Comparison of ENCODE assay signal across 18 cellular contexts in genomic region chr7:47931788-47932425, GRCh38. TPM values are rescaled to one million over a fixed set of nuclear protein-coding genes. Genes with fewer than 3 reads are reported as not detected.
DNase-seq lines count a peak whose midpoint lies in the region; ATAC-seq, FAIRE-seq and TF ChIP-seq lines count a peak whose summit lies in the region.
"Had no signal": no experiment of that assay in that cellular context is flagged by ENCODE, and none has a peak within 500 bp of the region (broad histone marks: within the 10 kb centered on the region; RNA-seq: fewer than 3 reads in every experiment).

No MANE protein-coding gene starts in this region.

- in situ Hi-C loops in HepG2 (cut with HindIII; ENCODE audit: extremely low pct_ligation_motif_present, low pct_unique_long_range_greater_than_20kb): no loop called here

- TF ChIP-seq RAD21 in HepG2 (CRISPR knock-in tag; IDR thresholded peaks at IDR 0.05): no peak

- no peak overlapping the region for H3K4me2 ChIP-seq in HepG2 (ENCODE audit: low read depth, low read length)

- CTCF ChIA-PET in HepG2 (lab: Yijun Ruan, JAX; ENCODE audit: low intra/inter-chr PET ratio, low total read pairs): no interaction called here

- H3K9me3 ChIP-seq in HepG2 (ENCODE audit: low read length) (no peaks in the 10 kb centered on the region), right lobe of liver (no peaks in the 10 kb centered on the region)
- H3K9me3 ChIP-seq: adrenal gland had no signal

- no TSS peak for BruUV-seq in HepG2 (replicated peaks; lab: Mats Ljungman, UMichigan)

- no peak overlapping the region for H3K27ac ChIP-seq in HepG2 (ENCODE audit: extremely low read length, insufficient read depth, low read length)
- H3K27ac ChIP-seq in right lobe of liver: no peak overlapping the region
- H3K27ac ChIP-seq: adrenal gland had no signal

- POLR2A ChIA-PET in HepG2 (lab: Yijun Ruan, JAX): no interaction called here

- H3K27me3 ChIP-seq in HepG2 (ENCODE audit: control insufficient read depth in 1 of 2, insufficient read depth in 2 of 2, low read length in 2 of 2): no peaks in the 10 kb centered on the region; a peak in 1 of 5 replicates
- H3K27me3 ChIP-seq in right lobe of liver: no peaks in the 10 kb centered on the region
- H3K27me3 ChIP-seq: adrenal gland had no signal

- TF ChIP-seq EP300 in HepG2 (IDR thresholded peaks at IDR 0.05; ENCODE audit: low read depth in 2 of 2, low read length in 2 of 2) (no peak), HepG2 (CRISPR knock-in tag; IDR thresholded peaks at IDR 0.05; ENCODE audit: borderline replicate concordance) (no peak)

- no peak overlapping the region for H2AFZ ChIP-seq in HepG2 (ENCODE audit: low read length)

- H3K9ac ChIP-seq in HepG2 (ENCODE audit: insufficient read depth, low read depth, low read length): no peak overlapping the region

- FAIRE-seq in HepG2 (lab: Jason Lieb, UNC): no peak
- FAIRE-seq: frontal cortex had no signal

- H3K79me2 ChIP-seq in HepG2 (ENCODE audit: insufficient read depth, low read length): no peaks in the 10 kb centered on the region

- no peaks in the 10 kb centered on the region for H4K20me1 ChIP-seq in HepG2 (ENCODE audit: insufficient read depth, low read length)

- TF ChIP-seq CTCF in HepG2 (CRISPR knock-in tag; IDR thresholded peaks at IDR 0.05): no peak
- TF ChIP-seq CTCF in right lobe of liver (IDR thresholded peaks at IDR 0.05): no peak

- ATAC-seq in HepG2 (0 out of 3 replicates have a peak, but pooled peaks have one; percentile 22), right lobe of liver (no peak), HG03457 (IDR thresholded peaks at IDR 0.05; ENCODE audit: unreplicated experiment) (no peak), GM21576 (IDR thresholded peaks at IDR 0.05; ENCODE audit: unreplicated experiment) (no peak)
- ATAC-seq: activated T-helper 17 cell treated with anti-CD3 and anti-CD28 coated beads, Interleukin-2, amount 50 U/mL, for 72 hours had no signal

- no peak for TF ChIP-seq POLR2A in HepG2 (IDR thresholded peaks at IDR 0.05; ENCODE audit: insufficient read depth in 1 of 2, low read depth in 2 of 2, low read length in 2 of 2)
- no peak for TF ChIP-seq POLR2A in right lobe of liver (IDR thresholded peaks at IDR 0.05)

- no peak overlapping the region for H3K4me3 ChIP-seq in HepG2 (replicated peaks in 1 of 3; ENCODE audit: insufficient read depth in 1 of 3, low read depth in 2 of 3, low read length in 3 of 3)
- no peak overlapping the region for H3K4me3 ChIP-seq in right lobe of liver
- H3K4me3 ChIP-seq: adrenal gland had no signal

- 24% methylated on average over 10 of the region's 10 CpGs for WGBS in HepG2 (ENCODE audit: low lambda C conversion rate)
- 62% methylated on average over 8 of the region's 10 CpGs for WGBS in right lobe of liver (ENCODE audit: insufficient coverage, low coverage, low lambda C conversion rate, missing lambda C conversion rate)

- DNase-seq in HepG2 (ENCODE audit: low spot score) (no peak), right lobe of liver (no peak), astrocyte of the hippocampus (ENCODE audit: low read depth, low spot score) (peak; percentile 89), iris pigment epithelial cell (ENCODE audit: low read depth) (peak; percentile 68), occipital lobe (lab: John Stamatoyannopoulos, UW) (no peak), NCI-H2196 (lab: John Stamatoyannopoulos, UW; ENCODE audit: unreplicated experiment) (no peak)
- DNase-seq: activated CD4-positive, alpha-beta T cell treated with anti-CD3 and anti-CD28 coated beads for 1 hour; adrenal gland; naive B cell; NCI-H2029; NCI-H510A; SIG-M5; T-helper 9 cell had no signal

- H3K4me1 ChIP-seq in HepG2 (ENCODE audit: insufficient read depth, low read length) (no peaks in the 10 kb centered on the region), right lobe of liver (no peaks in the 10 kb centered on the region)
- H3K4me1 ChIP-seq: adrenal gland had no signal

- intact Hi-C loops in HepG2 (cut with micrococcal nuclease; ENCODE audit: unreplicated experiment) (no loop called here), right lobe of liver (cut with DNase I) (no loop called here)

- H3K36me3 ChIP-seq in HepG2 (replicated peaks in 1 of 2; ENCODE audit: control insufficient read depth in 1 of 2, insufficient read depth in 2 of 2, low read length in 2 of 2) (no peaks in the 10 kb centered on the region), right lobe of liver (no peaks in the 10 kb centered on the region)
- H3K36me3 ChIP-seq: adrenal gland had no signal

TF ChIP-seq in HepG2, 621 proteins besides CTCF, POLR2A, EP300 and RAD21 (continues in another document):
- TF ChIP-seq ARNTL (CRISPR knock-in tag; IDR thresholded peaks at IDR 0.05) (no peak), ZNF574 (CRISPR knock-in tag; IDR thresholded peaks at IDR 0.05) (no peak)

RNA-seq across cellular contexts. Expression of gene PKD1L1, which starts 16.4 kb away (rescaled TPM):
- total RNA-seq in HepG2 (2016; rRNA removed; fragmentation: Illumina TruSeq; extraction: Trizol) (not detected in 2 replicates), right lobe of liver (1 to 10 TPM in 1 of 6 experiments, under 1 TPM in 4, not detected in 1; 0.13 to 1.4 (median 0.51) TPM), occipital lobe (0.62 TPM)
- total RNA-seq in HepG2 (2016; cell fraction: cytosol; rRNA removed; fragmentation: Illumina TruSeq; extraction: Trizol; ENCODE audit: low read depth): not detected in 2 replicates
- total RNA-seq in HepG2 (2016; cell fraction: insoluble cytoplasmic fraction; rRNA removed; fragmentation: Illumina TruSeq; extraction: Trizol): 0.02 TPM in 1 of 2 replicates, not detected in the other
- 0.03 TPM in 1 of 2 replicates, not detected in the other for total RNA-seq in HepG2 (2016; cell fraction: membrane; rRNA removed; fragmentation: Illumina TruSeq; extraction: Trizol)
- total RNA-seq in HepG2 (2016; cell fraction: nucleus; rRNA removed; fragmentation: Illumina TruSeq; extraction: Trizol): 0.06 TPM in 1 of 2 replicates, not detected in the other
- polyA plus RNA-seq in HepG2 (2011; rRNA removed): 0.01 TPM in 2 replicates
- polyA plus RNA-seq in HepG2 (2011; cell fraction: cytosol; rRNA removed): 0.04 TPM in 1 of 2 replicates, not detected in the other
- polyA plus RNA-seq in HepG2 (2011; cell fraction: nucleus; rRNA removed): 0.09 and 0.11 TPM in 2 replicates
- polyA plus RNA-seq in HepG2 (2012): 0.03 TPM in 1 of 2 replicates, not detected in the other
- polyA plus RNA-seq in HepG2 (2016; cell fraction: cytosol; fragmentation: Illumina TruSeq; extraction: Trizol; ENCODE audit: low read depth): not detected in 2 replicates
- polyA plus RNA-seq in HepG2 (2016; cell fraction: insoluble cytoplasmic fraction; fragmentation: Illumina TruSeq; extraction: Trizol; ENCODE audit: low read depth): not detected in 2 replicates
- polyA plus RNA-seq in HepG2 (2016; cell fraction: membrane; fragmentation: Illumina TruSeq; extraction: Trizol; ENCODE audit: low read depth): not detected in 2 replicates
- polyA plus RNA-seq in HepG2 (2016; cell fraction: nucleus; fragmentation: Illumina TruSeq; extraction: Trizol; ENCODE audit: insufficient read depth, low read depth): not detected in 2 replicates
- polyA minus RNA-seq in HepG2 (2011; rRNA and poly(A)+ RNA removed; ENCODE audit: low replicate concordance): 0.02 and 0.50 TPM in 2 replicates
- not detected in 2 replicates for polyA minus RNA-seq in HepG2 (2011; cell fraction: cytosol; rRNA and poly(A)+ RNA removed)
- polyA minus RNA-seq in HepG2 (2011; cell fraction: nucleus; rRNA and poly(A)+ RNA removed): 0.12 and 0.13 TPM in 2 replicates
- total RNA-seq: A673 had no signal

RNA-seq across cellular contexts. Expression of gene HUS1, which starts 47.5 kb away (rescaled TPM):
- total RNA-seq in HepG2 (2016; rRNA removed; fragmentation: Illumina TruSeq; extraction: Trizol) (16.9 and 23.4 TPM in 2 replicates), right lobe of liver (10 to 100 TPM; 16.1 to 40.5 (median 25.5) TPM), occipital lobe (21.1 TPM)
- total RNA-seq in HepG2 (2016; cell fraction: cytosol; rRNA removed; fragmentation: Illumina TruSeq; extraction: Trizol; ENCODE audit: low read depth): 5.3 and 6.1 TPM in 2 replicates
- 18.0 and 19.9 TPM in 2 replicates for total RNA-seq in HepG2 (2016; cell fraction: insoluble cytoplasmic fraction; rRNA removed; fragmentation: Illumina TruSeq; extraction: Trizol)
- 8.5 and 9.4 TPM in 2 replicates for total RNA-seq in HepG2 (2016; cell fraction: membrane; rRNA removed; fragmentation: Illumina TruSeq; extraction: Trizol)
- 22.2 and 23.7 TPM in 2 replicates for total RNA-seq in HepG2 (2016; cell fraction: nucleus; rRNA removed; fragmentation: Illumina TruSeq; extraction: Trizol)
- polyA plus RNA-seq in HepG2 (2011; rRNA removed): 12.2 and 14.8 TPM in 2 replicates
- 7.0 and 10.4 TPM in 2 replicates for polyA plus RNA-seq in HepG2 (2011; cell fraction: cytosol; rRNA removed)
- polyA plus RNA-seq in HepG2 (2011; cell fraction: nucleus; rRNA removed): 10.9 and 14.7 TPM in 2 replicates
- polyA plus RNA-seq in HepG2 (2012): 9.9 and 10.9 TPM in 2 replicates
- 7.2 and 8.7 TPM in 2 replicates for polyA plus RNA-seq in HepG2 (2016; cell fraction: cytosol; fragmentation: Illumina TruSeq; extraction: Trizol; ENCODE audit: low read depth)
- polyA plus RNA-seq in HepG2 (2016; cell fraction: insoluble cytoplasmic fraction; fragmentation: Illumina TruSeq; extraction: Trizol; ENCODE audit: low read depth): 17.7 and 20.2 TPM in 2 replicates
- polyA plus RNA-seq in HepG2 (2016; cell fraction: membrane; fragmentation: Illumina TruSeq; extraction: Trizol; ENCODE audit: low read depth): 7.8 and 8.6 TPM in 2 replicates
- polyA plus RNA-seq in HepG2 (2016; cell fraction: nucleus; fragmentation: Illumina TruSeq; extraction: Trizol; ENCODE audit: insufficient read depth, low read depth): 12.5 and 17.0 TPM in 2 replicates
- 20.3 and 31.5 TPM in 2 replicates for polyA minus RNA-seq in HepG2 (2011; rRNA and poly(A)+ RNA removed; ENCODE audit: low replicate concordance)
- 11.4 and 15.3 TPM in 2 replicates for polyA minus RNA-seq in HepG2 (2011; cell fraction: cytosol; rRNA and poly(A)+ RNA removed)
- polyA minus RNA-seq in HepG2 (2011; cell fraction: nucleus; rRNA and poly(A)+ RNA removed): 45.4 and 51.8 TPM in 2 replicates

Comparison
In these comparisons a context has a peak if more than half of its experiments do, and no peak if none do; other contexts are left out.
1. DNase-seq: peak in astrocyte of the hippocampus (single experiment) and iris pigment epithelial cell (single experiment); none in HepG2 (single experiment), right lobe of liver (0 of 3), occipital lobe (single experiment) and NCI-H2196 (single experiment).